ENCODE assay signal across 13 cellular contexts in genomic region chr20:62920039-62920645, GRCh38. TPM values are rescaled to one million over a fixed set of nuclear protein-coding genes. Genes with fewer than 3 reads are reported as not detected.
DNase-seq lines count a peak whose midpoint lies in the region; ATAC-seq and TF ChIP-seq lines count a peak whose summit lies in the region.
"Had no signal": no experiment of that assay in that cellular context is flagged by ENCODE, and none has a peak within 500 bp of the region (broad histone marks: within the 10 kb centered on the region; RNA-seq: fewer than 3 reads in every experiment).

No MANE protein-coding gene starts in this region.

- peaks cover 57% of the 10 kb centered on the region for H3K4me1 ChIP-seq in hepatocyte (ENCODE audit: insufficient read depth)
- peaks cover 0 to 100% (median 81%) of the 10 kb centered on the region in 4 donors for H3K4me1 ChIP-seq in tibial nerve

- H3K27ac Mint-ChIP-seq in activated naive CD4-positive, alpha-beta T cell treated with anti-CD3 and anti-CD28 coated beads, Interleukin-2, amount 50 U/mL, for 24 hours, result peak overlapping the region; percentile 79
- H3K27ac Mint-ChIP-seq in WTC11, result peak overlapping the region; percentile 97

- peaks cover 88% of the 10 kb centered on the region for H3K4me1 Mint-ChIP-seq in activated naive CD4-positive, alpha-beta T cell treated with anti-CD3 and anti-CD28 coated beads, Interleukin-2, amount 50 U/mL, for 24 hours
- H3K4me1 Mint-ChIP-seq in WTC11, result peaks cover 88% of the 10 kb centered on the region

- POLR2A ChIA-PET in WTC11 (lab: Charles Lee), result interaction anchor here (0.6 to 0.7 kb wide), 3 partner anchors 8 to 70 kb away, joined by 3 read pairs; no protein-coding TSS in a partner anchor

- no peaks in the 10 kb centered on the region for H3K36me3 ChIP-seq in hepatocyte (replicated peaks; ENCODE audit: insufficient read depth, low read depth)
- H3K36me3 ChIP-seq in tibial nerve, result no peaks in the 10 kb centered on the region
- H3K36me3 ChIP-seq: sigmoid colon had no signal

- H4K20me1 ChIP-seq in hepatocyte (ENCODE audit: insufficient read depth, poor library complexity, severe bottlenecking), result peaks cover 100% of the 10 kb centered on the region

- H3K4me3 Mint-ChIP-seq in activated naive CD4-positive, alpha-beta T cell treated with anti-CD3 and anti-CD28 coated beads, Interleukin-2, amount 50 U/mL, for 24 hours, result peak overlapping the region; percentile 85
- H3K4me3 Mint-ChIP-seq in WTC11, result peak overlapping the region; percentile 18

- H3K9me2 ChIP-seq in hepatocyte (replicated peaks; ENCODE audit: insufficient read depth), result no peaks in the 10 kb centered on the region

- no peaks in the 10 kb centered on the region for H3K27me3 Mint-ChIP-seq in activated naive CD4-positive, alpha-beta T cell treated with anti-CD3 and anti-CD28 coated beads, Interleukin-2, amount 50 U/mL, for 24 hours
- H3K27me3 Mint-ChIP-seq in WTC11 (ENCODE audit: low read depth), result no peaks in the 10 kb centered on the region

- TF ChIP-seq POLR2A in tibial nerve (IDR thresholded peaks at IDR 0.05), result no peak

- H3K27ac ChIP-seq in hepatocyte (peak overlapping the region; percentile 54), tibial nerve (peak overlapping the region in 3 of 4 donors; percentile 0 to 2 (median 0))
- H3K27ac ChIP-seq: HL-60 had no signal

- TF ChIP-seq EP300 in tibial nerve (IDR thresholded peaks at IDR 0.05), result no peak

- H3K4me3 ChIP-seq in hepatocyte (no peak overlapping the region), tibial nerve (no peak overlapping the region)
- H3K4me3 ChIP-seq: sigmoid colon had no signal

- H3K79me2 ChIP-seq in hepatocyte, result peaks cover 100% of the 10 kb centered on the region

- no peak for DNase-seq in activated naive CD4-positive, alpha-beta T cell treated with Interleukin-2 at 50 U/mL for 16 hours
- DNase-seq in WTC11 (ENCODE audit: low spot score), result peak; percentile 8
- no peak for DNase-seq in hepatocyte (ENCODE audit: low spot score)
- no peak for DNase-seq in tibial nerve (ENCODE audit: low spot score in 2 of 2)
- no peak for DNase-seq in NCI-H524 (lab: John Stamatoyannopoulos, UW)
- no peak for DNase-seq in GF-D8 (lab: John Stamatoyannopoulos, UW)
- DNase-seq: activated CD4-positive, alpha-beta T cell treated with anti-CD3 and anti-CD28 coated beads, Interleukin-2, amount 50 U/mL, for 4 hours; NCI-H1092 treated with DMSO at 0.1 percent for 48 hours; NCI-H774; sigmoid colon had no signal

- H3K27me3 ChIP-seq in hepatocyte (no peaks in the 10 kb centered on the region), tibial nerve (no peaks in the 10 kb centered on the region)
- H3K27me3 ChIP-seq: sigmoid colon had no signal

- TF ChIP-seq CTCF in WTC11 (IDR thresholded peaks at IDR 0.05) (no peak), hepatocyte (IDR thresholded peaks at IDR 0.05; ENCODE audit: poor library complexity) (no peak), tibial nerve (IDR thresholded peaks at IDR 0.05) (no peak)

- H3K36me3 Mint-ChIP-seq in activated naive CD4-positive, alpha-beta T cell treated with anti-CD3 and anti-CD28 coated beads, Interleukin-2, amount 50 U/mL, for 24 hours, result peaks cover 2% of the 10 kb centered on the region
- no peaks in the 10 kb centered on the region for H3K36me3 Mint-ChIP-seq in WTC11

- no peak overlapping the region for H2AFZ ChIP-seq in hepatocyte

- 67% methylated on average over 10 of the region's 10 CpGs for WGBS in hepatocyte (ENCODE audit: low lambda C conversion rate, missing lambda C conversion rate)
- WGBS in tibial nerve, 2 donors, result 56 to 57% methylated on average over 10 of the region's 10 CpGs

- H3K9me3 ChIP-seq in hepatocyte (ENCODE audit: low read depth) (no peaks in the 10 kb centered on the region), tibial nerve (no peaks in the 10 kb centered on the region)
- H3K9me3 ChIP-seq: sigmoid colon had no signal

- CTCF ChIA-PET in WTC11 (lab: Charles Lee), result interaction anchor here (0.7 to 2.5 kb wide), 8 partner anchors 12 to 97 kb away, joined by 3 to 10 read pairs (median 3); no protein-coding TSS in a partner anchor

- H3K4me2 ChIP-seq in hepatocyte, result peak overlapping the region; percentile 22

- H3K9me3 Mint-ChIP-seq in activated naive CD4-positive, alpha-beta T cell treated with anti-CD3 and anti-CD28 coated beads, Interleukin-2, amount 50 U/mL, for 24 hours, result no peaks in the 10 kb centered on the region
- no peaks in the 10 kb centered on the region for H3K9me3 Mint-ChIP-seq in WTC11

- ATAC-seq in WTC11, result no peak
- ATAC-seq in GM21737 (IDR thresholded peaks at IDR 0.05; ENCODE audit: unreplicated experiment), result no peak

TF ChIP-seq in WTC11, 78 proteins besides CTCF, POLR2A, EP300 and RAD21:
- 0 out of 2 replicates have a peak, but pooled peaks have one; percentile 4 for TF ChIP-seq ZNF423 (CRISPR knock-in tag; IDR thresholded peaks at IDR 0.05)
- no peak for TF ChIP-seq NR1H2 (CRISPR knock-in tag; IDR thresholded peaks at IDR 0.05)

RNA-seq across cellular contexts. Expression of gene DIDO1, which starts 6.2 kb away (rescaled TPM):
- total RNA-seq in WTC11 (2021) (69.3 to 87.3 TPM (median 71.6 TPM) in 3 replicates), hepatocyte (31.5 and 31.6 TPM in 2 replicates), tibial nerve (10 to 100 TPM; 64.5 to 89.7 (median 78.9) TPM)
- 23.7 and 26.5 TPM in 2 replicates for polyA plus RNA-seq in hepatocyte

RNA-seq across cellular contexts. Expression of gene GID8, which starts 17.8 kb away (rescaled TPM):
- total RNA-seq in WTC11 (2021) (56.2 to 70.2 TPM (median 56.6 TPM) in 3 replicates), hepatocyte (35.4 and 35.5 TPM in 2 replicates), tibial nerve (10 to 100 TPM; 23.4 to 33.4 (median 29.7) TPM)
- polyA plus RNA-seq in hepatocyte, result 16.5 and 17.9 TPM in 2 replicates

RNA-seq across cellular contexts. Expression of gene SLC17A9, which starts 32.4 kb away (rescaled TPM):
- total RNA-seq in WTC11 (2021) (26.2 to 41.7 TPM (median 30.8 TPM) in 3 replicates), hepatocyte (17.3 and 26.9 TPM in 2 replicates), tibial nerve (10 to 100 TPM in 1 of 4 donors, 1 to 10 TPM in 3; 3.9 to 13.5 (median 4.5) TPM)
- polyA plus RNA-seq in hepatocyte, result 83.9 and 113 TPM in 2 replicates

RNA-seq across cellular contexts. Expression of gene TCFL5, which starts 58.5 kb away (rescaled TPM):
- total RNA-seq in WTC11 (2021) (19.7 to 20.4 TPM (median 20.3 TPM) in 3 replicates), hepatocyte (9.1 and 9.5 TPM in 2 replicates), tibial nerve (10 to 100 TPM in 3 of 4 donors, 1 to 10 TPM in 1; 9.8 to 25.1 (median 16.2) TPM)
- polyA plus RNA-seq in hepatocyte, result 8.5 and 10.5 TPM in 2 replicates
